Comparison of ENCODE assay signal across 2 cellular contexts in genomic region chr3:37920156-37920686, GRCh38.
TF ChIP-seq lines count a peak whose summit lies in the region.

No MANE protein-coding gene starts in this region.

TF ChIP-seq in IMR-90, 13 proteins besides CTCF, POLR2A, EP300 and RAD21:
- TF ChIP-seq USF2 (IDR thresholded peaks at IDR 0.05; ENCODE audit: low read depth, low read length) (no peak), RFX5 (IDR thresholded peaks at IDR 0.05; ENCODE audit: low read depth, low read length) (no peak), BHLHE40 (IDR thresholded peaks at IDR 0.05; ENCODE audit: low read depth, low read length) (no peak), FOS (IDR thresholded peaks at IDR 0.05; ENCODE audit: low read depth, low read length) (no peak), RCOR1 (IDR thresholded peaks at IDR 0.05; ENCODE audit: insufficient replicate concordance, low read length) (no peak), MAFK (IDR thresholded peaks at IDR 0.05; ENCODE audit: low read depth, low read length) (no peak), CHD1 (IDR thresholded peaks at IDR 0.05; ENCODE audit: low read depth, low read length) (no peak), CEBPB (IDR thresholded peaks at IDR 0.05; ENCODE audit: low read depth, low read length) (no peak)

TF ChIP-seq in H1, 55 proteins besides CTCF, POLR2A, EP300 and RAD21:
- TF ChIP-seq MAX (IDR thresholded peaks at IDR 0.05) (no peak), SP4 (IDR thresholded peaks at IDR 0.05; ENCODE audit: low read length) (no peak), JUND (IDR thresholded peaks at IDR 0.05; ENCODE audit: low read length) (no peak), TAF7 (optimal IDR thresholded peaks at IDR 0.05; ENCODE audit: borderline replicate concordance, low read depth, low read length) (no peak), MAFK (IDR thresholded peaks at IDR 0.05; ENCODE audit: low read depth, low read length) (no peak), SP2 (IDR thresholded peaks at IDR 0.05; ENCODE audit: low read length) (no peak), RNF2 (IDR thresholded peaks at IDR 0.05; ENCODE audit: borderline replicate concordance, low read depth, low read length, missing control alignments, poor library complexity, severe bottlenecking) (no peak), CHD7 (IDR thresholded peaks at IDR 0.05; ENCODE audit: insufficient replicate concordance, low read length) (no peak), KDM4A (IDR thresholded peaks at IDR 0.05; ENCODE audit: low read depth, low read length, severe bottlenecking) (no peak), TBP (IDR thresholded peaks at IDR 0.05; ENCODE audit: low read depth, low read length) (no peak), KDM5A (IDR thresholded peaks at IDR 0.05; ENCODE audit: low read length) (no peak), GTF2F1 (IDR thresholded peaks at IDR 0.05; ENCODE audit: borderline replicate concordance, low read depth, low read length) (no peak), RXRA (IDR thresholded peaks at IDR 0.05; ENCODE audit: insufficient read depth, low read depth, low read length) (no peak), E2F6 (IDR thresholded peaks at IDR 0.05) (no peak), HDAC2 (IDR thresholded peaks at IDR 0.05; ENCODE audit: borderline replicate concordance in 1 of 2, low read depth in 2 of 2, low read length in 2 of 2) (no peak), SIN3A (conservative IDR thresholded peaks at IDR 0.05 in 1 of 2, IDR thresholded peaks at IDR 0.05 in 1 of 2; ENCODE audit: low read depth in 1 of 2, low read length in 2 of 2) (no peak), PHF8 (conservative IDR thresholded peaks at IDR 0.05; ENCODE audit: low read depth, low read length) (no peak), TEAD4 (IDR thresholded peaks at IDR 0.05; ENCODE audit: low read depth, low read length) (no peak)
